Comparison of ENCODE assay signal across 8 cellular contexts in the genomic region with DNA sequence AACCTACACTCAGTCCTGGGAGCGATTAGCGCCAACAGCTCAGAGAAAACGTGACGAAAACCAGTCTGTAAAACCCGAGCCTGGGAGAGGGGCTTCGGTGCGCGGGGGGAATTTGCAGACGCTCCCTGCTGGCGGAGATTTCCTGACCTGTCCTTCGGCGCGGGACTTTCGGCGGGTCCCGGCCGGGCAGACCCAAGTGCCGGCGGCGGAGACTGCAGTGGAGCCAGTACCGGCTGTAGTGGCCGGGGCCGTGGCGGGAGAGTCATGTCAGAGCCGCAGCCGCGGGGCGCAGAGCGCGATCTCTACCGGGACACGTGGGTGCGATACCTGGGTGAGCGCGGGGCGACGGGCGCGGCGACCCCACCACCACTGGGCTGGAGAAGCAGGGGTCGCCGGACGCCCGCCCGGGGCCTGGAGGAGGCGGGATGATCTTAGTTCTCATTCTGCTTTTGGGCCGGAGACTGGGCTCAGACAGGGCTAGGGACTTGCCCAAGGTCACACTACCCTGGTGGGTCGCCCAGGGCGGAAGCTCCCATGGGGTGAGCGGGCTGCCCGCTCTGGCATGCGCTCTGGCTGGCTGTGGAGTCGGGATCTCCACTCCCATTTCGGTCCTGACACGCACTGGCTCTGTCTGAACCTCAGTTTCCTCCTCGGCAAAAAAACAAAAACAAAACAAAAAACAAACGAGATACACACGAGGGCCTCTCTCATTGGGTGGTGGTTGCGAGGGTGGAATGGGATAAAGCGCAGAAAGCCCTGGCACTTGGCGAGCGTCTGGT. TPM values are rescaled to one million over a fixed set of nuclear protein-coding genes. Genes with fewer than 3 reads are reported as not detected.
DNase-seq lines count a peak whose midpoint lies in the region; ATAC-seq and TF ChIP-seq lines count a peak whose summit lies in the region.

A gene with protein sequence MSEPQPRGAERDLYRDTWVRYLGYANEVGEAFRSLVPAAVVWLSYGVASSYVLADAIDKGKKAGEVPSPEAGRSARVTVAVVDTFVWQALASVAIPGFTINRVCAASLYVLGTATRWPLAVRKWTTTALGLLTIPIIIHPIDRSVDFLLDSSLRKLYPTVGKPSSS (plus strand): TSS at position 153 of the 779 bp plus-strand sequence. CDS start 112 bp downstream, at position 265.

- H3K36me3 Mint-ChIP-seq in nephron (ENCODE audit: low read depth) = peaks cover 4% of the 10 kb centered on the region

- H3K27me3 ChIP-seq in tibial nerve = no peaks in the 10 kb centered on the region

- H3K36me3 ChIP-seq in tibial nerve = peaks cover 0 to 1% (median 0%) of the 10 kb centered on the region in 3 donors

- H3K4me1 Mint-ChIP-seq in nephron = peaks cover 44% of the 10 kb centered on the region

- ATAC-seq in HG03025 (IDR thresholded peaks at IDR 0.05; ENCODE audit: low FRiP score, unreplicated experiment) = no peak

- H3K9me3 Mint-ChIP-seq in nephron = no peaks in the 10 kb centered on the region

- 1 to 4% methylated on average over 38 to 57 of the region's 62 CpGs for WGBS in tibial nerve, 2 donors

- peak within 1 kb of the TSS; percentile 93 to 95 (median 94) for H3K4me3 Mint-ChIP-seq in nephron

- TF ChIP-seq POLR2A in tibial nerve (IDR thresholded peaks at IDR 0.05) = no peak

- no peaks in the 10 kb centered on the region for H3K9me3 ChIP-seq in tibial nerve

- TF ChIP-seq CTCF in fibroblast of the aortic adventitia (IDR thresholded peaks at IDR 0.05; ENCODE audit: insufficient read depth, low read length) = no peak
- TF ChIP-seq CTCF in nephron (IDR thresholded peaks at IDR 0.05; ENCODE audit: unreplicated experiment in 3 of 3) = no peak
- peak in 1 of 5 experiments; percentile 24 for TF ChIP-seq CTCF in tibial nerve (IDR thresholded peaks at IDR 0.05)

- H3K4me3 ChIP-seq in fibroblast of the aortic adventitia (ENCODE audit: low read depth, low read length) = peak within 1 kb of the TSS; percentile 68
- peak within 1 kb of the TSS; percentile 59 to 83 (median 70) for H3K4me3 ChIP-seq in tibial nerve

- peaks cover 6 to 48% (median 32%) of the 10 kb centered on the region in 4 donors for H3K4me1 ChIP-seq in tibial nerve

- peak within 1 kb of the TSS; percentile 80 to 98 (median 92) for H3K27ac ChIP-seq in tibial nerve

- no peak for TF ChIP-seq EP300 in tibial nerve (IDR thresholded peaks at IDR 0.05)

- DNase-seq in CD1c-positive myeloid dendritic cell (ENCODE audit: extremely low spot score) (peak; percentile 78), HK-2 (ENCODE audit: unreplicated experiment) (peak; percentile 69), fibroblast of the aortic adventitia (ENCODE audit: low read depth) (peak; percentile 61), tibial nerve (ENCODE audit: low spot score in 2 of 2) (peak in 1 of 2 donors; percentile 25)
- DNase-seq in activated effector memory CD4-positive, alpha-beta T cell treated with Interleukin-2 at 50 U/mL for 16 hours = peak; percentile 28

- H3K27ac Mint-ChIP-seq in nephron = peak within 1 kb of the TSS; percentile 98 to 100 (median 99)

- no peaks in the 10 kb centered on the region for H3K27me3 Mint-ChIP-seq in nephron (ENCODE audit: low read depth)

TF ChIP-seq in PFSK-1, 5 proteins besides CTCF, POLR2A, EP300 and RAD21:
- no peak for TF ChIP-seq SIN3A (IDR thresholded peaks at IDR 0.05; ENCODE audit: borderline replicate concordance, insufficient read depth, low read length)
- TF ChIP-seq POLR2AphosphoS5 (IDR thresholded peaks at IDR 0.05; ENCODE audit: low read depth, low read length) = peak; percentile 59
- no peak for TF ChIP-seq FOXP2 (optimal IDR thresholded peaks at IDR 0.05; ENCODE audit: borderline replicate concordance, extremely low read depth, extremely low read length, insufficient read depth)
- TF ChIP-seq TAF1 (IDR thresholded peaks at IDR 0.05; ENCODE audit: borderline replicate concordance, insufficient read depth, low read length) = 0 out of 2 replicates have a peak, but pooled peaks have one; percentile 21
- TF ChIP-seq, protein P1, sequence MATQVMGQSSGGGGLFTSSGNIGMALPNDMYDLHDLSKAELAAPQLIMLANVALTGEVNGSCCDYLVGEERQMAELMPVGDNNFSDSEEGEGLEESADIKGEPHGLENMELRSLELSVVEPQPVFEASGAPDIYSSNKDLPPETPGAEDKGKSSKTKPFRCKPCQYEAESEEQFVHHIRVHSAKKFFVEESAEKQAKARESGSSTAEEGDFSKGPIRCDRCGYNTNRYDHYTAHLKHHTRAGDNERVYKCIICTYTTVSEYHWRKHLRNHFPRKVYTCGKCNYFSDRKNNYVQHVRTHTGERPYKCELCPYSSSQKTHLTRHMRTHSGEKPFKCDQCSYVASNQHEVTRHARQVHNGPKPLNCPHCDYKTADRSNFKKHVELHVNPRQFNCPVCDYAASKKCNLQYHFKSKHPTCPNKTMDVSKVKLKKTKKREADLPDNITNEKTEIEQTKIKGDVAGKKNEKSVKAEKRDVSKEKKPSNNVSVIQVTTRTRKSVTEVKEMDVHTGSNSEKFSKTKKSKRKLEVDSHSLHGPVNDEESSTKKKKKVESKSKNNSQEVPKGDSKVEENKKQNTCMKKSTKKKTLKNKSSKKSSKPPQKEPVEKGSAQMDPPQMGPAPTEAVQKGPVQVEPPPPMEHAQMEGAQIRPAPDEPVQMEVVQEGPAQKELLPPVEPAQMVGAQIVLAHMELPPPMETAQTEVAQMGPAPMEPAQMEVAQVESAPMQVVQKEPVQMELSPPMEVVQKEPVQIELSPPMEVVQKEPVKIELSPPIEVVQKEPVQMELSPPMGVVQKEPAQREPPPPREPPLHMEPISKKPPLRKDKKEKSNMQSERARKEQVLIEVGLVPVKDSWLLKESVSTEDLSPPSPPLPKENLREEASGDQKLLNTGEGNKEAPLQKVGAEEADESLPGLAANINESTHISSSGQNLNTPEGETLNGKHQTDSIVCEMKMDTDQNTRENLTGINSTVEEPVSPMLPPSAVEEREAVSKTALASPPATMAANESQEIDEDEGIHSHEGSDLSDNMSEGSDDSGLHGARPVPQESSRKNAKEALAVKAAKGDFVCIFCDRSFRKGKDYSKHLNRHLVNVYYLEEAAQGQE (IDR thresholded peaks at IDR 0.05; ENCODE audit: insufficient read depth in 1 of 2, low read depth in 2 of 2, low read length in 2 of 2) = no peak

RNA-seq across cellular contexts. Expression of the gene that starts here (rescaled TPM):
- polyA plus RNA-seq in PFSK-1 (2012; ENCODE audit: insufficient read length, low read depth) = 48.7 TPM
- total RNA-seq in fibroblast of the aortic adventitia (ENCODE audit: low replicate concordance) (0.98 and 5.9 TPM in 2 replicates), tibial nerve (10 to 100 TPM in 2 of 4 donors, 1 to 10 TPM in 2; 2.2 to 12.7 (median 7.3) TPM)
